7 cellular contexts compared by ENCODE assay signal in the genomic region with DNA sequence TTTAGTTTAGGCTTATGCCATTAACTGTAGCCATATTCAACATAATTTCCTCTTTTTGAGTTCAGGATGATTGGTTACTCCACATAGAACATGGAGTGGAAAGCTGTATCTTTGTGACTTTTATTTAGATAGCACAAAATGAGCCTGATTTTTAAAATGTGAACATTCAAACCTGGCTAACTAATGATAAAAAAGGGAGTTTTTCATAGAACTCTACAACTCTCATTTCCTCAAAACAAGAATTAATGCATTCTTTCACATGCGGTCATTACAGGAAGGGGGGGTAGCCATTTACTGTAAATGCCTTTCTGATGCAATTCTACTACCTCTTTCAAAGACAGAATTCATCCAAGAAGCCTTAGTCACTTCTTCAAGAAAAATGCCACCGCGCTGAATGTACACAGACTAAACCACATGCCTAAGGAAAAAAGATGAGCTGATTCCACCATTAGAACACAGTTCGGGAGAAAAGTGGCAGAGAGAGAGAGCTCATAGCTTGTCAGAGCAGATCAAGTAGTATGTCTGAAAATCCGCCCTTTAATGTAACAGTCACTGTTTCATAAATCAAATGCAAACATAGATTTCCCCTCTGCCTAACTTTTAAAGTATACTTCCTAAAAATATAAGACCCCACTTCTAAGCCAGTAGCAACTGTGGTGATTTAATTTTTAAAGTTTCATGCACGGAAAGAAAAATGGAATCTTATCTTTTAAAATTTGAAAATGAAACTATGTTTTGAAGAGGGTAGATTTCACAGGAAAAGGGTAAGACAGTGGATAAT.
DNase-seq lines count a peak whose midpoint lies in the region; ATAC-seq, FAIRE-seq and TF ChIP-seq lines count a peak whose summit lies in the region.

No MANE protein-coding gene starts in this region.

- no peak for TF ChIP-seq POLR2A in GM12892 (IDR thresholded peaks at IDR 0.05; ENCODE audit: low read depth, low read length)

- no peaks in the 10 kb centered on the region for H3K27me3 Mint-ChIP-seq in T-helper 17 cell

- peak; percentile 56 for FAIRE-seq in GM12892 (lab: Jason Lieb, UNC)

- H3K4me3 ChIP-seq in skeletal muscle cell (ENCODE audit: low read depth, low read length): peak overlapping the region; percentile 14

- H3K36me3 Mint-ChIP-seq in T-helper 17 cell (ENCODE audit: low read depth): peaks cover 14% of the 10 kb centered on the region

- H3K9me3 ChIP-seq in T-helper 17 cell (ENCODE audit: control insufficient read depth, low read length, poor library complexity, severe bottlenecking): no peaks in the 10 kb centered on the region

- peak; percentile 29 for ATAC-seq in HG03196 (IDR thresholded peaks at IDR 0.05; ENCODE audit: unreplicated experiment)
- ATAC-seq in T-helper 17 cell: peak; percentile 24
- peak; percentile 85 for ATAC-seq in esophagus mucosa

- H3K4me1 Mint-ChIP-seq in T-helper 17 cell: peaks cover 52% of the 10 kb centered on the region

- H3K27ac Mint-ChIP-seq in T-helper 17 cell: no peak overlapping the region

- H3K4me3 Mint-ChIP-seq in T-helper 17 cell: peak overlapping the region; percentile 97

- DNase-seq in GM12892 (ENCODE audit: insufficient read length) (no peak), T-helper 17 cell (no peak), skeletal muscle cell (ENCODE audit: low read depth) (peak; percentile 95), UCSD-AML1 (lab: John Stamatoyannopoulos, UW; ENCODE audit: unreplicated experiment) (no peak), NCI-H1694 (lab: John Stamatoyannopoulos, UW) (no peak)

Comparison
In these comparisons a context has a peak if more than half of its experiments do, and no peak if none do; other contexts are left out.
1. ATAC-seq: peak in every context shown above with its lines; median percentile 85 in esophagus mucosa; 29 in HG03196; 24 in T-helper 17 cell.